Comparison of ENCODE assay signal across 8 cellular contexts in the genomic region with DNA sequence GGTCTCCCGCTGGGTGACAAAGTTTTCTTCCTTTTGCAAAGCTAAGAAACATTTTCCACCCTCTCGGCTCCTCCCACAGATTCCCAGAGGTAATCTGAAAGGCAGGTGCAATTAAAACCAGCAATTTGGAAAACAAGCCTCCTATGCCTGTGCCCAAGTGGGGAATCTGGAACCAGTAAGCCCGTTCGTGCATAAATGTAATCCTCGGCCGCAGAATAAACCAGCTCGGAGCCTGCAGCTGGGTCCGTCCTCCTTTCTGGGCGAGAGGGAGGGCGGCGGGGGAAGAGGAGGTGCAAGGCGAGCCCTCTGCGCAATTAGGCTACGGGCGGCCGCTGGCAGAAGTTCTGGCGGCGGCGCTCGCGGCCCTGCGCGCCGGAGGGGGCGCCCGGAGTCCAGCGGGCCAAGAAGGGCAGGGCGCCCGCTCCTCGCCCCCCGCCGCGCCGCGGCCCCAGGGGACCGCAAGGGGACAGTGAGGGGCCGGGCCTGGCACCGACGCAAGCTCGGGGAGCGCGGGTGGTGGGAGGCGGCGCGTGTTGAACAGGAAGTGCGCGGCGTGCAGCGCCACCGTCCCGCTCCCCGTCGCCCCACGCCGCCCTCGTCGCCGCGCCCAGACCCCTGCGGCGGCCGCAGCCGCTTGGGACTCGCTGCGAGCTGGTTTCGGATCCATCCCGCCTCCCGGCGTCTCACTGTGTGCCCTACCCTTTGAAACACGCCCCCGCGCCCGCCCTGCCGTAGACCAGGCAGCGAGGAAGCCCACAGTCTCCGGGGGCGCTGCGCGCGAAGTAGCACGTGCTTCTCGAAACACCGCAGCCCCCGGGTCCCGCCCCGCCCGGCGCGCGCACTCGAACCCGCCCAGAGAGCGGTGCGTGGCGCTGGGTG. TPM values are rescaled to one million over a fixed set of nuclear protein-coding genes. Genes with fewer than 3 reads are reported as not detected.
DNase-seq lines count a peak whose midpoint lies in the region; ATAC-seq lines count a peak whose summit lies in the region.

A gene (minus strand): TSS at position 217 of the 879 bp plus-strand sequence. CDS start 495 bp downstream, outside the sequence.

- in situ Hi-C loops in T47D (cut with HindIII; ENCODE audit: low pct_unique_long_range_greater_than_20kb, low sequenced_read_pairs): no loop called here

- peak; percentile 92 for DNase-seq in DMS 273 (lab: John Stamatoyannopoulos, UW; ENCODE audit: unreplicated experiment)
- DNase-seq in M059J (ENCODE audit: low read depth): peak; percentile 37
- DNase-seq in UCSD-AML1 (lab: John Stamatoyannopoulos, UW; ENCODE audit: unreplicated experiment): peak; percentile 26
- peak; percentile 62 to 69 for DNase-seq in T47D (ENCODE audit: low read depth in 1 of 2, low spot score in 1 of 2)
- peak; percentile 53 for DNase-seq in inferior parietal cortex (ENCODE audit: extremely low spot score)
- peak; percentile 41 to 66 for DNase-seq in stimulated activated CD4-positive, alpha-beta T cell treated with anti-CD3 and anti-CD28 coated beads, Interleukin-12 subunit alpha, Interleukin-12 subunit beta, amount 100 ng/mL, for 24 hours (ENCODE audit: low read depth in 2 of 2)

- ATAC-seq in GM21576 (IDR thresholded peaks at IDR 0.05; ENCODE audit: unreplicated experiment) (peak; percentile 50), HG02840 (IDR thresholded peaks at IDR 0.05; ENCODE audit: low FRiP score, unreplicated experiment) (no peak)

RNA-seq across cellular contexts. Expression of the gene that starts here (rescaled TPM):
- 5.2 and 9.4 TPM in 2 replicates for total RNA-seq in M059J (2014; rRNA removed; shearing (Covaris generic))

Comparison
In these comparisons a context has a peak if more than half of its experiments do, and no peak if none do; other contexts are left out.
1. DNase-seq: peak in every context shown above with its lines; median percentile 92 in DMS 273; 66 in T47D; 54 in stimulated activated CD4-positive, alpha-beta T cell treated with anti-CD3 and anti-CD28 coated beads, Interleukin-12 subunit alpha, Interleukin-12 subunit beta, amount 100 ng/mL, for 24 hours; 53 in inferior parietal cortex; 37 in M059J; 26 in UCSD-AML1.